ENCODE assay signal across 8 cellular contexts in the genomic region with DNA sequence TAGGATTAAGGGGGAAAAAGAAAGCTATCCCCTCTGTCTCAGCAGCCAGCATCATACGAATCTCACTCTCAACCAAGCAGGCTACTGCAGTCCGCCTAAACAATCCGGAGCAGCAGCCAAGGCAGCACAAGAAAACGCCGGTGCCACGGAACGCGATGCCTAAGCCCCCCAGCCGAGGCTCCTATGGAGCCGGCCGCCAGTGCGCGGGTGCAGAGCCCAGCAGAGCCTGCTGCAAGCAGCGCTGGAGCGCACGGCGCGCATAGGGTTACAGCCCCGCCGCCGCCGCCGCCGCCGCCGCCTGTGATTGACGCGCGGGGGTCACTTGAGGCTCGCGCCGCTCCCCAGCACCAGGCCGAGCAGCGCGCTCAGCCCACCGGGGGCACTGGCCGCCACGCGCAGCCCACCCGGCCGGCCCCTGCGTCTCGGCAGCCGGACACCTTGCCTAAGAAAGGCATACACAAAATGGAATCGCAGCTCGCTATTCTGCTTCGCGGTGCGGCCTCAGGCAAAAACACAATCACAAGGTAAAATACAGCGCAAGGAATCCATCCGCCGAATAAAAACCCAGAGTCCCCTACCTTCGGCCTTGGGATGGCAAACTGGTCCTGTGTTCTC. TPM values are rescaled to one million over a fixed set of nuclear protein-coding genes. Genes with fewer than 3 reads are reported as not detected.
DNase-seq lines count a peak whose midpoint lies in the region; ATAC-seq, FAIRE-seq and TF ChIP-seq lines count a peak whose summit lies in the region.

No MANE protein-coding gene starts in this region.

- peak overlapping the region; percentile 69 for H3K4me3 Mint-ChIP-seq in Caco-2 (ENCODE audit: unreplicated experiment)
- peak overlapping the region; percentile 52 for H3K4me3 Mint-ChIP-seq in activated B cell treated with CpG ODN at 0.5 μM for 24 hours

- H3K27me3 ChIP-seq in Caco-2 (replicated peaks; ENCODE audit: control insufficient read depth, insufficient read depth, low read length) (no peaks in the 10 kb centered on the region; the same call in 1 of the 2 replicates), duodenal mucosa (ENCODE audit: control insufficient read depth in 1 of 2, insufficient read depth in 2 of 2, low read length in 2 of 2) (peaks cover 14 to 18% of the 10 kb centered on the region in 2 donors)

- H3K4me1 Mint-ChIP-seq in Caco-2 (ENCODE audit: low read depth, unreplicated experiment) (no peaks in the 10 kb centered on the region), activated B cell treated with CpG ODN at 0.5 μM for 24 hours (peaks cover 28% of the 10 kb centered on the region)

- H3K9me3 Mint-ChIP-seq in Caco-2 (ENCODE audit: unreplicated experiment) (no peaks in the 10 kb centered on the region), activated B cell treated with CpG ODN at 0.5 μM for 24 hours (no peaks in the 10 kb centered on the region)

- peaks cover 14% of the 10 kb centered on the region for H3K27me3 Mint-ChIP-seq in Caco-2 (ENCODE audit: insufficient read depth, unreplicated experiment)
- peaks cover 54% of the 10 kb centered on the region for H3K27me3 Mint-ChIP-seq in activated B cell treated with CpG ODN at 0.5 μM for 24 hours

- H3K27ac ChIP-seq in duodenal mucosa (ENCODE audit: low read depth, low read length): no peak overlapping the region

- CTCF ChIA-PET in Caco-2 (lab: Charles Lee) (no interaction called here), activated B cell treated with CpG ODN at 0.5 μM for 24 hours (lab: Charles Lee) (no interaction called here)

- ATAC-seq in activated B cell treated with CpG ODN at 0.5 μM for 24 hours (ENCODE audit: low read depth) (peak; percentile 42), GM19455 (IDR thresholded peaks at IDR 0.05; ENCODE audit: unreplicated experiment) (no peak)
- peak; percentile 42 for ATAC-seq in stimulated activated naive CD8-positive, alpha-beta T cell treated with anti-CD3 and anti-CD28 coated beads, Interleukin-15, Interleukin-2, amounts not matched to agents 100 U/mL and 50 U/mL, for 24 hours

- no peak overlapping the region for H3K27ac Mint-ChIP-seq in Caco-2 (ENCODE audit: unreplicated experiment)
- no peak overlapping the region for H3K27ac Mint-ChIP-seq in activated B cell treated with CpG ODN at 0.5 μM for 24 hours

- peak overlapping the region in 1 of 2 donors; percentile 35 for H3K9ac ChIP-seq in duodenal mucosa (ENCODE audit: low read depth in 1 of 2, low read length in 2 of 2)

- H3K36me3 ChIP-seq in Caco-2 (ENCODE audit: control insufficient read depth, insufficient read depth, low read length): no peaks in the 10 kb centered on the region
- no peaks in the 10 kb centered on the region for H3K36me3 ChIP-seq in duodenal mucosa (ENCODE audit: control insufficient read depth in 1 of 2, insufficient read depth in 2 of 2, low read length in 2 of 2)

- DNase-seq in Caco-2 (peak in 1 of 2 experiments; percentile 12), LoVo (ENCODE audit: low spot score) (peak; percentile 42), activated B cell treated with CpG ODN at 0.5 μM for 24 hours (no peak), lung microvascular endothelial cell (ENCODE audit: low read depth in 2 of 2) (peak; percentile 52 to 58), RCC 7860 (ENCODE audit: low spot score) (no peak)
- peak; percentile 63 for DNase-seq in stimulated activated naive CD8-positive, alpha-beta T cell treated with anti-CD3 and anti-CD28 coated beads, Interleukin-15, Interleukin-2, amounts not matched to agents 100 U/mL and 50 U/mL, for 24 hours

- no peak for TF ChIP-seq CTCF in Caco-2 (IDR thresholded peaks at IDR 0.05; ENCODE audit: insufficient read depth in 1 of 2, low read depth in 1 of 2, low read length in 1 of 2, severe bottlenecking in 1 of 2, unreplicated experiment in 1 of 2)
- no peak for TF ChIP-seq CTCF in activated B cell treated with CpG ODN at 0.5 μM for 24 hours (IDR thresholded peaks at IDR 0.05)

- POLR2A ChIA-PET in Caco-2 (lab: Charles Lee) (no interaction called here), activated B cell treated with CpG ODN at 0.5 μM for 24 hours (lab: Charles Lee) (no interaction called here)

- H3K36me3 Mint-ChIP-seq in Caco-2 (ENCODE audit: insufficient read depth, unreplicated experiment) (no peaks in the 10 kb centered on the region), activated B cell treated with CpG ODN at 0.5 μM for 24 hours (ENCODE audit: low read depth) (no peaks in the 10 kb centered on the region)

- H3K9me3 ChIP-seq in Caco-2: no peaks in the 10 kb centered on the region
- no peaks in the 10 kb centered on the region for H3K9me3 ChIP-seq in duodenal mucosa (ENCODE audit: control insufficient read depth in 1 of 2, low read length in 2 of 2)

- intact Hi-C loops in Caco-2 (cut with micrococcal nuclease; ENCODE audit: unreplicated experiment): no loop called here
- intact Hi-C loops in activated B cell treated with CpG ODN at 0.5 μM for 24 hours (cut with micrococcal nuclease): no loop called here

- FAIRE-seq in RCC 7860 (lab: Jason Lieb, UNC): no peak

- H3K4me1 ChIP-seq in Caco-2 (no peaks in the 10 kb centered on the region), duodenal mucosa (ENCODE audit: control insufficient read depth in 1 of 2, insufficient read depth in 2 of 2, low read length in 2 of 2) (peaks cover 10 to 18% of the 10 kb centered on the region in 2 donors)

- peak overlapping the region; percentile 34 for H3K4me3 ChIP-seq in Caco-2 (ENCODE audit: low read depth, low read length)
- peak overlapping the region; percentile 65 to 66 for H3K4me3 ChIP-seq in duodenal mucosa (ENCODE audit: low read depth in 1 of 2, low read length in 2 of 2)

- BruUV-seq in Caco-2 (replicated peaks; lab: Mats Ljungman, UMichigan): no TSS peak

RNA-seq across cellular contexts. Expression of a gene that starts 0.8 kb away (rescaled TPM):
- total RNA-seq in Caco-2 (2022) (0.25 and 0.37 TPM in 2 replicates), activated B cell treated with CpG ODN at 0.5 μM for 24 hours (12.6 and 14.4 TPM in 2 replicates), lung microvascular endothelial cell (0.87 and 1.8 TPM in 2 replicates)

Comparison
In these comparisons a context has a peak if more than half of its experiments do, and no peak if none do; other contexts are left out.
1. DNase-seq: peak in LoVo (single experiment), lung microvascular endothelial cell (2 of 2) and stimulated activated naive CD8-positive, alpha-beta T cell treated with anti-CD3 and anti-CD28 coated beads, Interleukin-15, Interleukin-2, amounts not matched to agents 100 U/mL and 50 U/mL, for 24 hours (single experiment); none in activated B cell treated with CpG ODN at 0.5 μM for 24 hours (single experiment) and RCC 7860 (single experiment).